In genomic region chr5:158718738-158719505, GRCh38 we compare ENCODE assay signal across 2 cellular contexts.
TF ChIP-seq lines count a peak whose summit lies in the region.

No MANE protein-coding gene starts in this region.

TF ChIP-seq in SK-N-SH treated with all-trans-retinoic acid at 6 μM for 48 hours, 23 proteins besides CTCF, POLR2A, EP300 and RAD21 (continued from another document):
- TF ChIP-seq POU6F1 (CRISPR knock-in tag; IDR thresholded peaks at IDR 0.05; ENCODE audit: borderline replicate concordance, low read depth) (no peak), ISL1 (CRISPR knock-in tag; IDR thresholded peaks at IDR 0.05) (peak; percentile 77), OSR1 (CRISPR knock-in tag; IDR thresholded peaks at IDR 0.05) (no peak)

TF ChIP-seq in SK-N-SH, 30 proteins besides CTCF, POLR2A, EP300 and RAD21 (continued from another document):
- TF ChIP-seq PBX3 (IDR thresholded peaks at IDR 0.05) = no peak
- TF ChIP-seq FOXM1 (IDR thresholded peaks at IDR 0.05; ENCODE audit: low read depth) = no peak
- no peak for TF ChIP-seq USF2 (IDR thresholded peaks at IDR 0.05; ENCODE audit: borderline replicate concordance, low read depth, low read length)
